ENCODE assay signal across 8 cellular contexts in the genomic region with DNA sequence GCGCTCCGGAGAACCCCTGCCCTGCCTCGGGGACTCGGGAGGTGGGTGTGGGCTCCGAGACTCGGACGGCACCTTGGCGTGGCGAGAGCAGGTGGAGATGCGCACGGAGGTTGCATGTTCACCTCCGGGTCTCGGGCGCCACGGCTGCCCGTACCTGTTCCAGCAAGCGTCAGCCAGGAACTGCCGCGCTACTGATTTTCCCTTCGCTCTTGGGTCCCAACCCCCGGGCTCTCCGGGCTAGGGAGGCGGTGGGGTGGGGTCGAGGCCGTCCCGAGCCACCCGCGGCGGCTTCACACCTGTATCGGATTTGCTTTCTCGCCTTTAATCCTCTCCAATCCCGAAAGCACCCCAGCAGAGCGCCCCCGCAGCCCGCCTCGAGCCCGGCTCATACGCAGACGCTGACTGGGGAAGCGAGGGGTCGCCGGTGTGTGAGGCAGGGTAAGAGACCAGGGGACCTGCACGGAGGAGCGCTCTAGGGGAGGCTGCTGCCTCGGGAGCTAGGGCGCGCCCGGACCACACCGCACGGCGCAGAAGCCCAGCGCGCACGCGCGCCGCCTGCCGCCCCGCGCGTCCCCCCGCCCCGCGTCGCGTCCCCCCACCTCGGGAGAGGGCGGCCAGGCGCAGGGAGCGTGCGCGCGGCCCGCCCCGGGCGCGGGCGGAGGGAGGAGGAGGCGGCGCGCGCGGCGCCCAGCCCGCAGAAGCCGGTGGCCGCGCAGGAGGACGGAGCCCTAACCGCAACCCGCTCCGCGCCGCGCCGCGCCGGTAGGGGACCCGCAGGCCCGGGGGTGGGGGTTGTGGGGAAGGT. TPM values are rescaled to one million over a fixed set of nuclear protein-coding genes. Genes with fewer than 3 reads are reported as not detected.
DNase-seq lines count a peak whose midpoint lies in the region; ATAC-seq lines count a peak whose summit lies in the region.

A gene with protein sequence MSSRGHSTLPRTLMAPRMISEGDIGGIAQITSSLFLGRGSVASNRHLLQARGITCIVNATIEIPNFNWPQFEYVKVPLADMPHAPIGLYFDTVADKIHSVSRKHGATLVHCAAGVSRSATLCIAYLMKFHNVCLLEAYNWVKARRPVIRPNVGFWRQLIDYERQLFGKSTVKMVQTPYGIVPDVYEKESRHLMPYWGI (plus strand): TSS at position 695 of the 805 bp plus-strand sequence. CDS start 22,382 bp downstream, outside the sequence.

- H3K18ac ChIP-seq in neuronal stem cell (ENCODE audit: low read length): peak within 1 kb of the TSS; percentile 98

- in situ Hi-C loops in SK-MEL-5 (cut with HindIII; ENCODE audit: low pct_unique_long_range_greater_than_20kb, low sequenced_read_pairs): no loop called here

- no peak within 1 kb of the TSS for H3K4ac ChIP-seq in neuronal stem cell (ENCODE audit: low read length)

- H3K4me2 ChIP-seq in neuronal stem cell (ENCODE audit: insufficient read depth, low read length, poor library complexity, severe bottlenecking): peak within 1 kb of the TSS; percentile 98

- peak within 1 kb of the TSS; percentile 98 for H2AFZ ChIP-seq in neuronal stem cell (ENCODE audit: low read length)

- no peak within 1 kb of the TSS for H4K91ac ChIP-seq in neuronal stem cell (ENCODE audit: low read depth, low read length, poor library complexity)

- WGBS in neuronal stem cell (ENCODE audit: extremely low coverage in 2 of 2, insufficient read length in 2 of 2, insufficient replicate concordance in 1 of 2), 2 donors: no CpG with 5 or more reads among the region's 100 CpGs

- peaks cover under 1% of the 10 kb centered on the region for H3K79me1 ChIP-seq in neuronal stem cell (ENCODE audit: low read depth, low read length)

- H2AK5ac ChIP-seq in neuronal stem cell (ENCODE audit: low read depth, low read length): no peak within 1 kb of the TSS

- H3K4me3 ChIP-seq in neuronal stem cell (ENCODE audit: low read length in 2 of 2): peak within 1 kb of the TSS; percentile 83 to 91
- peak within 1 kb of the TSS; percentile 77 to 90 (median 87) for H3K4me3 ChIP-seq in subcutaneous abdominal adipose tissue (ENCODE audit: low read depth in 1 of 5, low read length in 5 of 5)

- H3K27ac ChIP-seq in KOPT-K1 (ENCODE audit: low read depth, low read length, poor library complexity, severe bottlenecking) (peak within 1 kb of the TSS; percentile 46), neuronal stem cell (replicated peaks; ENCODE audit: low read length) (no peak within 1 kb of the TSS), subcutaneous abdominal adipose tissue (ENCODE audit: low read depth, low read length) (peak within 1 kb of the TSS; percentile 91)

- H3K4me1 ChIP-seq in neuronal stem cell (ENCODE audit: control insufficient read depth in 2 of 2, insufficient read depth in 1 of 2, low read depth in 1 of 2, low read length in 2 of 2) (peaks cover 10 to 14% of the 10 kb centered on the region in 2 donors), subcutaneous abdominal adipose tissue (ENCODE audit: control insufficient read depth in 5 of 5, insufficient read depth in 5 of 5, low read length in 5 of 5) (peaks cover 0 to 63% (median 57%) of the 10 kb centered on the region in 5 donors)

- no peaks in the 10 kb centered on the region for H3K9me3 ChIP-seq in KOPT-K1 (ENCODE audit: insufficient read depth, low read length, poor library complexity, severe bottlenecking)
- H3K9me3 ChIP-seq in neuronal stem cell (replicated peaks in 1 of 2; ENCODE audit: control insufficient read depth in 2 of 2, insufficient read depth in 1 of 2, low read depth in 1 of 2, low read length in 2 of 2): no peaks in the 10 kb centered on the region
- H3K9me3 ChIP-seq in subcutaneous abdominal adipose tissue (ENCODE audit: control insufficient read depth in 5 of 5, low read length in 5 of 5): no peaks in the 10 kb centered on the region

- DNase-seq in DMS79 (lab: John Stamatoyannopoulos, UW) (peak; percentile 63), SK-MEL-5 (ENCODE audit: low read depth, low spot score) (peak; percentile 82), foreskin melanocyte (peak; percentile 59), neuronal stem cell (ENCODE audit: low spot score) (peak; percentile 77)
- DNase-seq in activated naive CD4-positive, alpha-beta T cell (lab: John Stamatoyannopoulos, UW): peak; percentile 36 to 83 (median 50)

- peaks cover 0 to 7% (median 0%) of the 10 kb centered on the region in 3 experiments for H3K27me3 ChIP-seq in neuronal stem cell (ENCODE audit: control insufficient read depth in 3 of 3, insufficient read depth in 3 of 3, low read depth in 1 of 3, low read length in 3 of 3)
- no peaks in the 10 kb centered on the region for H3K27me3 ChIP-seq in subcutaneous abdominal adipose tissue (ENCODE audit: control insufficient read depth in 5 of 5, insufficient read depth in 4 of 5, low read length in 5 of 5)

- H3K9ac ChIP-seq in neuronal stem cell (ENCODE audit: low read depth, low read length, poor library complexity) (peak within 1 kb of the TSS; percentile 91), subcutaneous abdominal adipose tissue (ENCODE audit: low read length in 5 of 5) (peak within 1 kb of the TSS; percentile 49 to 89 (median 82))

- no peak within 1 kb of the TSS for H4K8ac ChIP-seq in neuronal stem cell (ENCODE audit: low read depth, low read length)

- H3K23ac ChIP-seq in neuronal stem cell (ENCODE audit: low read depth, low read length, poor library complexity): peak within 1 kb of the TSS; percentile 38

- peak; percentile 51 for ATAC-seq in GM21576 (IDR thresholded peaks at IDR 0.05; ENCODE audit: unreplicated experiment)

- H2BK15ac ChIP-seq in neuronal stem cell (ENCODE audit: low read length): peak within 1 kb of the TSS; percentile 89

- peak within 1 kb of the TSS; percentile 4 for H2BK12ac ChIP-seq in neuronal stem cell (ENCODE audit: low read length)

- no peaks in the 10 kb centered on the region for H3K36me3 ChIP-seq in KOPT-K1 (ENCODE audit: insufficient read depth, low read length)
- no peaks in the 10 kb centered on the region for H3K36me3 ChIP-seq in neuronal stem cell (replicated peaks in 1 of 2; ENCODE audit: control insufficient read depth in 2 of 2, insufficient read depth in 2 of 2, low read length in 2 of 2)
- no peaks in the 10 kb centered on the region for H3K36me3 ChIP-seq in subcutaneous abdominal adipose tissue (ENCODE audit: control insufficient read depth in 5 of 5, insufficient read depth in 5 of 5, low read length in 5 of 5)

- H2BK5ac ChIP-seq in neuronal stem cell (ENCODE audit: low read length): no peak within 1 kb of the TSS

- peak within 1 kb of the TSS; percentile 1 for H3K14ac ChIP-seq in neuronal stem cell (ENCODE audit: low read length)

- no peak within 1 kb of the TSS for H2BK120ac ChIP-seq in neuronal stem cell (ENCODE audit: low read depth, low read length)

RNA-seq across cellular contexts. Expression of the gene that starts here (rescaled TPM):
- total RNA-seq in SK-MEL-5 (2014; rRNA removed; shearing (Covaris generic)): 106 and 119 TPM in 2 replicates
- 89.7 and 90.1 TPM in 2 replicates for polyA plus RNA-seq in SK-MEL-5 (2015; cell fraction: cytosol; rRNA removed)
- 28.7 and 39.9 TPM in 2 replicates for polyA plus RNA-seq in SK-MEL-5 (2015; cell fraction: nucleus; rRNA removed)
- polyA plus RNA-seq in neuronal stem cell (2013, experiment 1 of 2): 24.2 TPM
- 24.1 TPM for polyA plus RNA-seq in neuronal stem cell (2013, experiment 2 of 2)
